1 cellular context compared by ENCODE assay signal in the genomic region with DNA sequence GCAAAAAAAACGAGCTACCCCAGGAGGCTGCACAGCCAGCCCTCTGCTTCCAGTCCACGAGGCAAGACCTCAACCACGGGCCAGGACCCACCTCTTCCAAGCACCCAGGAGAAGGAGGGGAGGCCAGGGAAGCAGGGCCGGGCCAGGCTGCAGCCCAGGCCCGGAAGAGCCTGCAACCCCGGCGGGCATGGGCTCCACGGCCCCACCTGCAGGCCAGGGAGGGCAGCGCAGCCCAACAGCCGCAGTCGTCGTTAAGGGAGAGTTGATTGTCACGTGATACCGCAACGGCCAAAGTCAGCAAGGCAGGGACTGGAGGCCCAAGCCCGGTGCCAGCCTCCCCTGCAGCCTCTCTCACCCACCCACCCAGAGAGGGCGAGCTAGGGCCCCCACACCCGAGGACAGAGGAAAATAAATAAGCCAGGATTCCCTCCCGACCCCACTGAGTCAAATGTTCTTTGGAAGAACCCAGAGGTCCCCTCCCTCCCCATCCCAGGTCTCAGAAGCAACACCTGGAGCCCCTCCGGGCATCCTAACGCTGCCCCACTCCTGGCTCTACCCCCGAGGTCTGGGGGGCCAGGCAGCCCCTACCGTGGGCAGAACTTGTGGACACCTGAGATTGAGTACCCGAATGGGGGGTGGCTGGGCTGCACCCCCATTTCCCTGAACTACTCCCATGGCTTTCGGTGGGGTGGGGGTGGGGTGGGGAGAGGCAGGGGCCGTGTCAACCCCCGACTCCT.
TF ChIP-seq lines count a peak whose summit lies in the region.

No MANE protein-coding gene starts in this region.

TF ChIP-seq in K562, 482 proteins besides CTCF, POLR2A, EP300 and RAD21 (continued from another document and continues in another):
- TF ChIP-seq, protein P1, sequence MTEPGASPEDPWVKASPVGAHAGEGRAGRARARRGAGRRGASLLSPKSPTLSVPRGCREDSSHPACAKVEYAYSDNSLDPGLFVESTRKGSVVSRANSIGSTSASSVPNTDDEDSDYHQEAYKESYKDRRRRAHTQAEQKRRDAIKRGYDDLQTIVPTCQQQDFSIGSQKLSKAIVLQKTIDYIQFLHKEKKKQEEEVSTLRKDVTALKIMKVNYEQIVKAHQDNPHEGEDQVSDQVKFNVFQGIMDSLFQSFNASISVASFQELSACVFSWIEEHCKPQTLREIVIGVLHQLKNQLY (CRISPR knock-in tag; conservative IDR thresholded peaks at IDR 0.05) = no peak
- TF ChIP-seq SMAD4 (CRISPR knock-in tag; conservative IDR thresholded peaks at IDR 0.05) = peak; percentile 71
- no peak for TF ChIP-seq ZNF384 (IDR thresholded peaks at IDR 0.05; ENCODE audit: low read depth, low read length)
- TF ChIP-seq ZBTB7A (IDR thresholded peaks at IDR 0.05; ENCODE audit: borderline replicate concordance, control insufficient read depth, low read depth, low read length) = peak; percentile 51; the same call in 1 of the 2 replicates
- TF ChIP-seq, protein P2, sequence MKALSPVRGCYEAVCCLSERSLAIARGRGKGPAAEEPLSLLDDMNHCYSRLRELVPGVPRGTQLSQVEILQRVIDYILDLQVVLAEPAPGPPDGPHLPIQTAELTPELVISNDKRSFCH (CRISPR knock-in tag; IDR thresholded peaks at IDR 0.05) = no peak
- TF ChIP-seq, protein P2 (tag; IDR thresholded peaks at IDR 0.05) = no peak
- TF ChIP-seq, protein P3, sequence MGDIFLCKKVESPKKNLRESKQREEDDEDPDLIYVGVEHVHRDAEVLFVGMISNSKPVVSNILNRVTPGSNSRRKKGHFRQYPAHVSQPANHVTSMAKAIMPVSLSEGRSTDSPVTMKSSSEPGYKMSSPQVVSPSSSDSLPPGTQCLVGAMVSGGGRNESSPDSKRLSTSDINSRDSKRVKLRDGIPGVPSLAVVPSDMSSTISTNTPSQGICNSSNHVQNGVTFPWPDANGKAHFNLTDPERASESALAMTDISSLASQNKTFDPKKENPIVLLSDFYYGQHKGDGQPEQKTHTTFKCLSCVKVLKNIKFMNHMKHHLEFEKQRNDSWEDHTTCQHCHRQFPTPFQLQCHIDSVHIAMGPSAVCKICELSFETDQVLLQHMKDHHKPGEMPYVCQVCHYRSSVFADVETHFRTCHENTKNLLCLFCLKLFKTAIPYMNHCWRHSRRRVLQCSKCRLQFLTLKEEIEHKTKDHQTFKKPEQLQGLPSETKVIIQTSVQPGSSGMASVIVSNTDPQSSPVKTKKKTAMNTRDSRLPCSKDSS (IDR thresholded peaks at IDR 0.05; ENCODE audit: low read depth, partially characterized antibody) = no peak
- peak; percentile 65; the same call in 1 of the 2 replicates for TF ChIP-seq ZFPM2 (CRISPR knock-in tag; IDR thresholded peaks at IDR 0.05)
- no peak for TF ChIP-seq BRD4 (IDR thresholded peaks at IDR 0.05)
- no peak for TF ChIP-seq SNRNP70 (optimal IDR thresholded peaks at IDR 0.05; ENCODE audit: low read depth, low read length)
- TF ChIP-seq, protein P4, sequence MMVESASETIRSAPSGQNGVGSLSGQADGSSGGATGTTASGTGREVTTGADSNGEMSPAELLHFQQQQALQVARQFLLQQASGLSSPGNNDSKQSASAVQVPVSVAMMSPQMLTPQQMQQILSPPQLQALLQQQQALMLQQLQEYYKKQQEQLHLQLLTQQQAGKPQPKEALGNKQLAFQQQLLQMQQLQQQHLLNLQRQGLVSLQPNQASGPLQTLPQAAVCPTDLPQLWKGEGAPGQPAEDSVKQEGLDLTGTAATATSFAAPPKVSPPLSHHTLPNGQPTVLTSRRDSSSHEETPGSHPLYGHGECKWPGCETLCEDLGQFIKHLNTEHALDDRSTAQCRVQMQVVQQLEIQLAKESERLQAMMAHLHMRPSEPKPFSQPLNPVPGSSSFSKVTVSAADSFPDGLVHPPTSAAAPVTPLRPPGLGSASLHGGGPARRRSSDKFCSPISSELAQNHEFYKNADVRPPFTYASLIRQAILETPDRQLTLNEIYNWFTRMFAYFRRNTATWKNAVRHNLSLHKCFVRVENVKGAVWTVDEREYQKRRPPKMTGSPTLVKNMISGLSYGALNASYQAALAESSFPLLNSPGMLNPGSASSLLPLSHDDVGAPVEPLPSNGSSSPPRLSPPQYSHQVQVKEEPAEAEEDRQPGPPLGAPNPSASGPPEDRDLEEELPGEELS (CRISPR knock-in tag; IDR thresholded peaks at IDR 0.05; ENCODE audit: borderline replicate concordance) = no peak
- no peak for TF ChIP-seq HIVEP1 (CRISPR knock-in tag; IDR thresholded peaks at IDR 0.05)
- TF ChIP-seq NFE2 (IDR thresholded peaks at IDR 0.05; ENCODE audit: low read depth) = no peak
- TF ChIP-seq, protein P5, sequence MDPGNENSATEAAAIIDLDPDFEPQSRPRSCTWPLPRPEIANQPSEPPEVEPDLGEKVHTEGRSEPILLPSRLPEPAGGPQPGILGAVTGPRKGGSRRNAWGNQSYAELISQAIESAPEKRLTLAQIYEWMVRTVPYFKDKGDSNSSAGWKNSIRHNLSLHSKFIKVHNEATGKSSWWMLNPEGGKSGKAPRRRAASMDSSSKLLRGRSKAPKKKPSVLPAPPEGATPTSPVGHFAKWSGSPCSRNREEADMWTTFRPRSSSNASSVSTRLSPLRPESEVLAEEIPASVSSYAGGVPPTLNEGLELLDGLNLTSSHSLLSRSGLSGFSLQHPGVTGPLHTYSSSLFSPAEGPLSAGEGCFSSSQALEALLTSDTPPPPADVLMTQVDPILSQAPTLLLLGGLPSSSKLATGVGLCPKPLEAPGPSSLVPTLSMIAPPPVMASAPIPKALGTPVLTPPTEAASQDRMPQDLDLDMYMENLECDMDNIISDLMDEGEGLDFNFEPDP (CRISPR knock-in tag; IDR thresholded peaks at IDR 0.05) = no peak; the same call in 1 of the 2 replicates
- TF ChIP-seq, protein P6, sequence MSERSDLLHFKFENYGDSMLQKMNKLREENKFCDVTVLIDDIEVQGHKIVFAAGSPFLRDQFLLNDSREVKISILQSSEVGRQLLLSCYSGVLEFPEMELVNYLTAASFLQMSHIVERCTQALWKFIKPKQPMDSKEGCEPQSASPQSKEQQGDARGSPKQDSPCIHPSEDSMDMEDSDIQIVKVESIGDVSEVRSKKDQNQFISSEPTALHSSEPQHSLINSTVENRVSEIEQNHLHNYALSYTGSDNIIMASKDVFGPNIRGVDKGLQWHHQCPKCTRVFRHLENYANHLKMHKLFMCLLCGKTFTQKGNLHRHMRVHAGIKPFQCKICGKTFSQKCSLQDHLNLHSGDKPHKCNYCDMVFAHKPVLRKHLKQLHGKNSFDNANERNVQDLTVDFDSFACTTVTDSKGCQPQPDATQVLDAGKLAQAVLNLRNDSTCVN (CRISPR knock-in tag; IDR thresholded peaks at IDR 0.05) = no peak
- TF ChIP-seq SUPT5H (IDR thresholded peaks at IDR 0.05) = no peak
- no peak for TF ChIP-seq WHSC1 (IDR thresholded peaks at IDR 0.05; ENCODE audit: low read length)
- peak in 1 of 2 experiments; percentile 36; a peak in 1 of 4 replicates for TF ChIP-seq TEAD1 (CRISPR knock-in tag; IDR thresholded peaks at IDR 0.05)
- TF ChIP-seq HDAC2 (IDR thresholded peaks at IDR 0.05) = no peak
- TF ChIP-seq ZNF551 (CRISPR knock-in tag; IDR thresholded peaks at IDR 0.05) = no peak
- TF ChIP-seq, protein P7, sequence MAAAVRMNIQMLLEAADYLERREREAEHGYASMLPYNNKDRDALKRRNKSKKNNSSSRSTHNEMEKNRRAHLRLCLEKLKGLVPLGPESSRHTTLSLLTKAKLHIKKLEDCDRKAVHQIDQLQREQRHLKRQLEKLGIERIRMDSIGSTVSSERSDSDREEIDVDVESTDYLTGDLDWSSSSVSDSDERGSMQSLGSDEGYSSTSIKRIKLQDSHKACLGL (CRISPR knock-in tag; IDR thresholded peaks at IDR 0.05; ENCODE audit: borderline replicate concordance, poor library complexity, severe bottlenecking) = no peak
- TF ChIP-seq MIER1 (IDR thresholded peaks at IDR 0.05; ENCODE audit: low read depth) = no peak
- TF ChIP-seq ZNF589 (CRISPR knock-in tag; IDR thresholded peaks at IDR 0.05; ENCODE audit: low read depth) = peak; percentile 58; the same call in 1 of the 2 replicates
- peak; percentile 65; the same call in 1 of the 2 replicates for TF ChIP-seq POLR2G (IDR thresholded peaks at IDR 0.05; ENCODE audit: low read depth, low read length)
- peak; percentile 59; the same call in 1 of the 2 replicates for TF ChIP-seq ETV1 (tag; conservative IDR thresholded peaks at IDR 0.05; ENCODE audit: low read depth)
- no peak for TF ChIP-seq CCAR2 (IDR thresholded peaks at IDR 0.05; ENCODE audit: low read depth, low read length)
- TF ChIP-seq, protein P8, sequence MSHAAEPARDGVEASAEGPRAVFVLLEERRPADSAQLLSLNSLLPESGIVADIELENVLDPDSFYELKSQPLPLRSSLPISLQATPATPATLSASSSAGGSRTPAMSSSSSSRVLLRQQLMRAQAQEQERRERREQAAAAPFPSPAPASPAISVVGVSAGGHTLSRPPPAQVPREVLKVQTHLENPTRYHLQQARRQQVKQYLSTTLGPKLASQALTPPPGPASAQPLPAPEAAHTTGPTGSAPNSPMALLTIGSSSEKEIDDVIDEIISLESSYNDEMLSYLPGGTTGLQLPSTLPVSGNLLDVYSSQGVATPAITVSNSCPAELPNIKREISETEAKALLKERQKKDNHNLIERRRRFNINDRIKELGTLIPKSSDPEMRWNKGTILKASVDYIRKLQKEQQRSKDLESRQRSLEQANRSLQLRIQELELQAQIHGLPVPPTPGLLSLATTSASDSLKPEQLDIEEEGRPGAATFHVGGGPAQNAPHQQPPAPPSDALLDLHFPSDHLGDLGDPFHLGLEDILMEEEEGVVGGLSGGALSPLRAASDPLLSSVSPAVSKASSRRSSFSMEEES (CRISPR knock-in tag; IDR thresholded peaks at IDR 0.05) = peak; percentile 100
- TF ChIP-seq RBM39 (optimal IDR thresholded peaks at IDR 0.05; ENCODE audit: low read depth, low read length) = no peak
- no peak for TF ChIP-seq TAF9B (IDR thresholded peaks at IDR 0.05; ENCODE audit: partially characterized antibody)
- no peak for TF ChIP-seq FUS (optimal IDR thresholded peaks at IDR 0.05; ENCODE audit: low read depth, low read length)
- TF ChIP-seq POLR2AphosphoS5 (IDR thresholded peaks at IDR 0.05; ENCODE audit: control insufficient read depth, insufficient read depth, low read depth, low read length) = no peak
- TF ChIP-seq, protein P9, sequence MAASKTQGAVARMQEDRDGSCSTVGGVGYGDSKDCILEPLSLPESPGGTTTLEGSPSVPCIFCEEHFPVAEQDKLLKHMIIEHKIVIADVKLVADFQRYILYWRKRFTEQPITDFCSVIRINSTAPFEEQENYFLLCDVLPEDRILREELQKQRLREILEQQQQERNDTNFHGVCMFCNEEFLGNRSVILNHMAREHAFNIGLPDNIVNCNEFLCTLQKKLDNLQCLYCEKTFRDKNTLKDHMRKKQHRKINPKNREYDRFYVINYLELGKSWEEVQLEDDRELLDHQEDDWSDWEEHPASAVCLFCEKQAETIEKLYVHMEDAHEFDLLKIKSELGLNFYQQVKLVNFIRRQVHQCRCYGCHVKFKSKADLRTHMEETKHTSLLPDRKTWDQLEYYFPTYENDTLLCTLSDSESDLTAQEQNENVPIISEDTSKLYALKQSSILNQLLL (CRISPR knock-in tag; IDR thresholded peaks at IDR 0.05; ENCODE audit: borderline replicate concordance) = no peak
- no peak for TF ChIP-seq ZNF324 (CRISPR knock-in tag; IDR thresholded peaks at IDR 0.05)
- TF ChIP-seq, protein P10, sequence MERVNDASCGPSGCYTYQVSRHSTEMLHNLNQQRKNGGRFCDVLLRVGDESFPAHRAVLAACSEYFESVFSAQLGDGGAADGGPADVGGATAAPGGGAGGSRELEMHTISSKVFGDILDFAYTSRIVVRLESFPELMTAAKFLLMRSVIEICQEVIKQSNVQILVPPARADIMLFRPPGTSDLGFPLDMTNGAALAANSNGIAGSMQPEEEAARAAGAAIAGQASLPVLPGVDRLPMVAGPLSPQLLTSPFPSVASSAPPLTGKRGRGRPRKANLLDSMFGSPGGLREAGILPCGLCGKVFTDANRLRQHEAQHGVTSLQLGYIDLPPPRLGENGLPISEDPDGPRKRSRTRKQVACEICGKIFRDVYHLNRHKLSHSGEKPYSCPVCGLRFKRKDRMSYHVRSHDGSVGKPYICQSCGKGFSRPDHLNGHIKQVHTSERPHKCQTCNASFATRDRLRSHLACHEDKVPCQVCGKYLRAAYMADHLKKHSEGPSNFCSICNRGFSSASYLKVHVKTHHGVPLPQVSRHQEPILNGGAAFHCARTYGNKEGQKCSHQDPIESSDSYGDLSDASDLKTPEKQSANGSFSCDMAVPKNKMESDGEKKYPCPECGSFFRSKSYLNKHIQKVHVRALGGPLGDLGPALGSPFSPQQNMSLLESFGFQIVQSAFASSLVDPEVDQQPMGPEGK (CRISPR knock-in tag; IDR thresholded peaks at IDR 0.05; ENCODE audit: borderline replicate concordance) = no peak
- TF ChIP-seq, protein P11, sequence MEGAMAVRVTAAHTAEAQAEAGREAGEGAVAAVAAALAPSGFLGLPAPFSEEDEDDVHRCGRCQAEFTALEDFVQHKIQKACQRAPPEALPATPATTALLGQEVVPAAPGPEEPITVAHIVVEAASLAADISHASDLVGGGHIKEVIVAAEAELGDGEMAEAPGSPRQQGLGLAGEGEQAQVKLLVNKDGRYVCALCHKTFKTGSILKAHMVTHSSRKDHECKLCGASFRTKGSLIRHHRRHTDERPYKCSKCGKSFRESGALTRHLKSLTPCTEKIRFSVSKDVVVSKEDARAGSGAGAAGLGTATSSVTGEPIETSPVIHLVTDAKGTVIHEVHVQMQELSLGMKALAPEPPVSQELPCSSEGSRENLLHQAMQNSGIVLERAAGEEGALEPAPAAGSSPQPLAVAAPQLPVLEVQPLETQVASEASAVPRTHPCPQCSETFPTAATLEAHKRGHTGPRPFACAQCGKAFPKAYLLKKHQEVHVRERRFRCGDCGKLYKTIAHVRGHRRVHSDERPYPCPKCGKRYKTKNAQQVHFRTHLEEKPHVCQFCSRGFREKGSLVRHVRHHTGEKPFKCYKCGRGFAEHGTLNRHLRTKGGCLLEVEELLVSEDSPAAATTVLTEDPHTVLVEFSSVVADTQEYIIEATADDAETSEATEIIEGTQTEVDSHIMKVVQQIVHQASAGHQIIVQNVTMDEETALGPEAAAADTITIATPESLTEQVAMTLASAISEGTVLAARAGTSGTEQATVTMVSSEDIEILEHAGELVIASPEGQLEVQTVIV (CRISPR knock-in tag; IDR thresholded peaks at IDR 0.05; ENCODE audit: borderline replicate concordance) = no peak
- no peak; the same call in 1 of the 2 replicates for TF ChIP-seq ZNF239 (CRISPR knock-in tag; IDR thresholded peaks at IDR 0.05)
